Comparison of ENCODE assay signal across 23 cellular contexts in genomic region chr11:113132001-113132400, GRCh38.
DNase-seq lines count a peak whose midpoint lies in the region; ATAC-seq and TF ChIP-seq lines count a peak whose summit lies in the region.
"Had no signal": no experiment of that assay in that cellular context is flagged by ENCODE, and none has a peak within 500 bp of the region (broad histone marks: within the 10 kb centered on the region; RNA-seq: fewer than 3 reads in every experiment).

No MANE protein-coding gene starts in this region.

- intact Hi-C loops in adrenal gland (cut with DNase I) = no loop called here
- intact Hi-C loops in psoas muscle (cut with DNase I) = no loop called here

- no peak for TF ChIP-seq CTCF in adrenal gland (IDR thresholded peaks at IDR 0.05)
- TF ChIP-seq CTCF in gastroesophageal sphincter (IDR thresholded peaks at IDR 0.05) = no peak
- no peak for TF ChIP-seq CTCF in nephron progenitor cell (IDR thresholded peaks at IDR 0.05)
- TF ChIP-seq CTCF in progenitor cell of endocrine pancreas (IDR thresholded peaks at IDR 0.05; ENCODE audit: unreplicated experiment) = no peak
- TF ChIP-seq CTCF in psoas muscle (IDR thresholded peaks at IDR 0.05) = no peak

- H3K27ac Mint-ChIP-seq in nephron progenitor cell = peak overlapping the region; percentile 94
- H3K27ac Mint-ChIP-seq in progenitor cell of endocrine pancreas = no peak overlapping the region
- H3K27ac Mint-ChIP-seq: CD4-positive, alpha-beta memory T cell; HFFc6 had no signal

- peaks cover 59% of the 10 kb centered on the region for H3K4me1 Mint-ChIP-seq in nephron progenitor cell
- H3K4me1 Mint-ChIP-seq in progenitor cell of endocrine pancreas (ENCODE audit: low read depth) = peaks cover 12% of the 10 kb centered on the region
- H3K4me1 Mint-ChIP-seq: CD4-positive, alpha-beta memory T cell had no signal

- ATAC-seq in gastroesophageal sphincter (no peak), psoas muscle (no peak), GM21576 (IDR thresholded peaks at IDR 0.05; ENCODE audit: unreplicated experiment) (no peak)
- ATAC-seq: K562, PC-3, Right ventricle myocardium inferior had no signal

- H3K4me3 Mint-ChIP-seq in nephron progenitor cell (no peak overlapping the region), progenitor cell of endocrine pancreas (ENCODE audit: low read depth) (no peak overlapping the region)
- H3K4me3 Mint-ChIP-seq: CD4-positive, alpha-beta memory T cell; HFFc6 had no signal

- no peak overlapping the region for H3K4me3 ChIP-seq in adrenal gland
- no peak overlapping the region for H3K4me3 ChIP-seq in gastroesophageal sphincter
- H3K4me3 ChIP-seq in psoas muscle = no peak overlapping the region
- H3K4me3 ChIP-seq: HAP-1, K562 had no signal

- H3K36me3 Mint-ChIP-seq in nephron progenitor cell (ENCODE audit: low read depth) = peaks cover 20% of the 10 kb centered on the region
- H3K36me3 Mint-ChIP-seq in progenitor cell of endocrine pancreas (ENCODE audit: insufficient read depth) = no peaks in the 10 kb centered on the region
- H3K36me3 Mint-ChIP-seq: CD4-positive, alpha-beta memory T cell had no signal

- H3K9me3 ChIP-seq in adrenal gland (replicated peaks in 1 of 3) = no peaks in the 10 kb centered on the region
- H3K9me3 ChIP-seq in gastroesophageal sphincter = no peaks in the 10 kb centered on the region
- H3K9me3 ChIP-seq in psoas muscle = no peaks in the 10 kb centered on the region
- H3K9me3 ChIP-seq: HAP-1 had no signal

- H3K4me1 ChIP-seq in adrenal gland (replicated peaks in 1 of 2) (peaks cover 4 to 26% of the 10 kb centered on the region in 2 donors), gastroesophageal sphincter (peaks cover 0 to 41% (median 4%) of the 10 kb centered on the region in 3 donors), psoas muscle (no peaks in the 10 kb centered on the region)
- H3K4me1 ChIP-seq: HAP-1 had no signal

- no peak for DNase-seq in adrenal gland
- DNase-seq in nephron progenitor cell = peak; percentile 10
- no peak for DNase-seq in substantia nigra (lab: John Stamatoyannopoulos, UW)
- no peak for DNase-seq in GF-D8 (lab: John Stamatoyannopoulos, UW)
- no peak for DNase-seq in progenitor cell of endocrine pancreas (ENCODE audit: low spot score, unreplicated experiment)
- no peak for DNase-seq in psoas muscle
- DNase-seq: C1 segment of cervical spinal cord; CD4-positive, alpha-beta memory T cell; COR-L47; DMS53; GOT3; HFFc6; MM.1S; NCI-H1694; NCI-H2029 treated with DMSO at 0.1 percent for 48 hours; NCI-H82; NK-92 treated with Interleukin-12 subunit alpha and Interleukin-12 subunit beta, amount 100 ng/mL, for 24 hours; PC-3 had no signal

- 62 to 81% (median 74%) methylated on average over 3 of the region's 3 CpGs for WGBS in adrenal gland, 4 donors
- WGBS in gastroesophageal sphincter (ENCODE audit: low coverage in 1 of 2), 2 donors = 74% methylated on average over 3 of the region's 3 CpGs; no CpG with 5 or more reads in 1 of the 2 donors
- 66 to 75% (median 72%) methylated on average over 3 of the region's 3 CpGs for WGBS in psoas muscle, 3 donors

- TF ChIP-seq POLR2A in adrenal gland (IDR thresholded peaks at IDR 0.05) (no peak), gastroesophageal sphincter (IDR thresholded peaks at IDR 0.05) (no peak)

- TF ChIP-seq EP300 in gastroesophageal sphincter (IDR thresholded peaks at IDR 0.05) = no peak

- H3K36me3 ChIP-seq in adrenal gland (replicated peaks in 1 of 2) (no peaks in the 10 kb centered on the region), gastroesophageal sphincter (no peaks in the 10 kb centered on the region), psoas muscle (ENCODE audit: insufficient read depth in 1 of 2, low read depth in 1 of 2) (no peaks in the 10 kb centered on the region)
- H3K36me3 ChIP-seq: HAP-1 had no signal

- H3K9me3 Mint-ChIP-seq in nephron progenitor cell (no peaks in the 10 kb centered on the region), progenitor cell of endocrine pancreas (ENCODE audit: low read depth) (no peaks in the 10 kb centered on the region)

- H3K27ac ChIP-seq in adrenal gland = peak overlapping the region in 3 of 5 donors; percentile 0 to 37 (median 26)
- peak overlapping the region in 3 of 4 donors; percentile 38 to 58 (median 40) for H3K27ac ChIP-seq in gastroesophageal sphincter
- H3K27ac ChIP-seq in substantia nigra (ENCODE audit: low read depth, low read length, poor library complexity, severe bottlenecking) = peak overlapping the region; percentile 1
- H3K27ac ChIP-seq in psoas muscle = no peak overlapping the region

- no peaks in the 10 kb centered on the region for H3K27me3 ChIP-seq in adrenal gland
- no peaks in the 10 kb centered on the region for H3K27me3 ChIP-seq in gastroesophageal sphincter
- peaks cover 0 to 1% (median 0%) of the 10 kb centered on the region in 3 donors for H3K27me3 ChIP-seq in psoas muscle (ENCODE audit: insufficient read depth in 3 of 3, low read length in 2 of 3)

- H3K27me3 Mint-ChIP-seq in nephron progenitor cell (ENCODE audit: low read depth, poor library complexity) (no peaks in the 10 kb centered on the region), progenitor cell of endocrine pancreas (peaks cover 5% of the 10 kb centered on the region)
